In the genomic region with DNA sequence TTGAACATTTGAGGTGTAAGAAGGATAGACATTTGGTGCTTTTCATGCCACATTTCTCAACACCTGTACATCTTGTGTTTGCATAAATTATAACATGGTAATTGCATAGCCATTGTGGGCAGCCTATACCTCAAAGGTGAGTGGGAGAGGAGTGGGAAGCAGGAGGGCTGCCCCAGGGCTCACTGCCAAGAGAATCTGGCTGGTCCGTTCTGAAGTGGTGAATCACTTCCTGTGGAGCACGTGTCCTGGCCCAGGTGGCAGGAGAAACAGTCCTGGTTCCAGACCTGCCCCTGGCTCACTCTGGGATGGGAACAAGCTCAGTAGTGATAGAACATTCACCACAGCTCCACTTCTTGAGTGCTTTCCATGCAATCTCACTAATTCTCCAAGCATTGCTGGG, we compare ENCODE assay signal across 14 cellular contexts. TPM values are rescaled to one million over a fixed set of nuclear protein-coding genes. Genes with fewer than 3 reads are reported as not detected.
DNase-seq lines count a peak whose midpoint lies in the region; ATAC-seq, FAIRE-seq and TF ChIP-seq lines count a peak whose summit lies in the region.
"Had no signal": no experiment of that assay in that cellular context is flagged by ENCODE, and none has a peak within 500 bp of the region (broad histone marks: within the 10 kb centered on the region; RNA-seq: fewer than 3 reads in every experiment).

No MANE protein-coding gene starts in this region.

- no peak overlapping the region for H3K4me3 ChIP-seq in GM23248
- H3K4me3 ChIP-seq in keratinocyte (ENCODE audit: control insufficient read depth in 2 of 3, extremely low read depth in 1 of 3, insufficient read depth in 2 of 3, low read depth in 1 of 3, low read length in 3 of 3): no peak overlapping the region
- H3K4me3 ChIP-seq in sigmoid colon: no peak overlapping the region
- H3K4me3 ChIP-seq: SK-N-MC had no signal

- in situ Hi-C loops in GM23248 (cut with MboI): no loop called here

- dilution Hi-C loops in keratinocyte (cut with MboI; ENCODE audit: extremely low pct_ligation_motif_present, low sequenced_read_pairs): no loop called here

- H3K4me1 ChIP-seq in GM23248 (ENCODE audit: insufficient read depth) (peaks cover 10% of the 10 kb centered on the region), keratinocyte (ENCODE audit: control insufficient read depth, extremely low read depth, insufficient read depth, low read length) (peaks cover 20% of the 10 kb centered on the region), sigmoid colon (peaks cover 0 to 9% (median 0%) of the 10 kb centered on the region in 4 donors)

- H3K4me2 ChIP-seq in GM23248 (ENCODE audit: unreplicated experiment): no peak overlapping the region
- peak overlapping the region; percentile 53 for H3K4me2 ChIP-seq in keratinocyte (ENCODE audit: control insufficient read depth, extremely low read depth, insufficient read depth, low read depth, low read length)

- DNase-seq in NCI-H2196 (lab: John Stamatoyannopoulos, UW; ENCODE audit: unreplicated experiment): peak; percentile 17
- DNase-seq in NCI-H2196 treated with DMSO at 0.1 percent for 48 hours (lab: John Stamatoyannopoulos, UW; ENCODE audit: unreplicated experiment): no peak
- peak; percentile 26 for DNase-seq in GM23248
- DNase-seq in RCC 7860 (ENCODE audit: low spot score): peak; percentile 43
- no peak for DNase-seq in keratinocyte (ENCODE audit: low read depth, low spot score)
- DNase-seq in sigmoid colon: no peak
- no peak for DNase-seq in NOMO-1 treated with DMSO at 0.1 percent for 48 hours (lab: John Stamatoyannopoulos, UW; ENCODE audit: unreplicated experiment)
- DNase-seq: activated CD8-positive, alpha-beta memory T cell treated with anti-CD3 and anti-CD28 coated beads for 24 hours; anterior cingulate cortex; immature natural killer cell; NCI-H146 had no signal

- no peak overlapping the region for H3K27ac ChIP-seq in GM23248
- H3K27ac ChIP-seq in keratinocyte (ENCODE audit: control insufficient read depth, insufficient read depth, low read length): no peak overlapping the region
- H3K27ac ChIP-seq in sigmoid colon: no peak overlapping the region
- H3K27ac ChIP-seq: epithelial cell of prostate, SK-N-MC had no signal

- no peaks in the 10 kb centered on the region for H3K79me2 ChIP-seq in GM23248 (ENCODE audit: insufficient read depth)
- no peaks in the 10 kb centered on the region for H3K79me2 ChIP-seq in keratinocyte (ENCODE audit: control insufficient read depth, insufficient read depth, low read length)

- FAIRE-seq in RCC 7860 (lab: Jason Lieb, UNC): no peak
- peak; percentile 67 for FAIRE-seq in keratinocyte (lab: Jason Lieb, UNC)

- intact Hi-C loops in sigmoid colon (cut with DNase I): loop anchor here (10.0 kb wide), 1 partner anchor 550 kb away; no protein-coding TSS in a partner anchor

- no peak for ATAC-seq in GM19324 (IDR thresholded peaks at IDR 0.05; ENCODE audit: low FRiP score, unreplicated experiment)

- 5 to 6% methylated on average over 2 of the region's 2 CpGs for WGBS in GM23248 (ENCODE audit: low coverage in 1 of 2, low lambda C conversion rate in 2 of 2, missing lambda C conversion rate in 2 of 2), 2 experiments
- WGBS in sigmoid colon, 2 donors: 10 to 18% methylated on average over 2 of the region's 2 CpGs

- H3K9me2 ChIP-seq in GM23248 (ENCODE audit: insufficient read depth): no peaks in the 10 kb centered on the region

- TF ChIP-seq POLR2A in sigmoid colon (IDR thresholded peaks at IDR 0.05): no peak

- TF ChIP-seq EP300 in sigmoid colon (IDR thresholded peaks at IDR 0.05): no peak

- H2AFZ ChIP-seq in GM23248 (no peak overlapping the region), keratinocyte (ENCODE audit: control insufficient read depth, low read length) (no peak overlapping the region)

- H3K9me1 ChIP-seq in keratinocyte (ENCODE audit: control insufficient read depth, extremely low read depth, insufficient read depth, low read length): no peaks in the 10 kb centered on the region

- H3F3A ChIP-seq in GM23248 (ENCODE audit: insufficient read depth): no peaks in the 10 kb centered on the region

- no peak for TF ChIP-seq CTCF in keratinocyte (optimal IDR thresholded peaks at IDR 0.05 in 1 of 3, IDR thresholded peaks at IDR 0.05 in 1 of 3, conservative IDR thresholded peaks at IDR 0.05 in 1 of 3; ENCODE audit: extremely low read depth in 1 of 3, insufficient read depth in 2 of 3, low read length in 3 of 3)
- TF ChIP-seq CTCF in sigmoid colon (IDR thresholded peaks at IDR 0.05): no peak

- H3K27me3 ChIP-seq in GM23248 (replicated peaks; ENCODE audit: insufficient read depth): peaks cover 13% of the 10 kb centered on the region; the same call in 1 of the 2 replicates
- H3K27me3 ChIP-seq in keratinocyte (ENCODE audit: control insufficient read depth, extremely low read depth, insufficient read depth, low read length): no peaks in the 10 kb centered on the region
- no peaks in the 10 kb centered on the region for H3K27me3 ChIP-seq in sigmoid colon

- H3K9ac ChIP-seq in GM23248 (no peak overlapping the region), keratinocyte (ENCODE audit: control insufficient read depth, extremely low read depth, insufficient read depth, low read length) (no peak overlapping the region)

- no peaks in the 10 kb centered on the region for H4K20me1 ChIP-seq in GM23248 (ENCODE audit: insufficient read depth)
- H4K20me1 ChIP-seq in keratinocyte (ENCODE audit: control insufficient read depth, extremely low read depth, insufficient read depth, low read length): no peaks in the 10 kb centered on the region

- H3K9me3 ChIP-seq in GM23248 (ENCODE audit: low read depth) (no peaks in the 10 kb centered on the region), keratinocyte (ENCODE audit: control insufficient read depth, low read depth, low read length) (no peaks in the 10 kb centered on the region), sigmoid colon (no peaks in the 10 kb centered on the region)

- H3K36me3 ChIP-seq in GM23248 (ENCODE audit: low read depth): no peaks in the 10 kb centered on the region
- no peaks in the 10 kb centered on the region for H3K36me3 ChIP-seq in keratinocyte (ENCODE audit: control insufficient read depth in 2 of 2, extremely low read depth in 1 of 2, insufficient read depth in 2 of 2, low read length in 2 of 2)
- no peaks in the 10 kb centered on the region for H3K36me3 ChIP-seq in sigmoid colon

RNA-seq across cellular contexts. Expression of a gene that starts 11.6 kb away (rescaled TPM):
- 1.1 and 1.4 TPM in 2 replicates for total RNA-seq in GM23248 (2014; rRNA removed; shearing (Covaris generic))
- 0.98 and 1.4 TPM in 2 replicates for polyA plus RNA-seq in GM23248 (2016; fragmentation: Nextera tagmentation; extraction: Ambion mirVana)
- 0.02 TPM in 1 of 3 replicates, not detected in the others for polyA plus RNA-seq in keratinocyte
- polyA plus RNA-seq in keratinocyte (2011; ENCODE audit: low read depth): not detected
- 0.01 TPM in 1 of 2 replicates, not detected in the other for polyA plus RNA-seq in keratinocyte (2011; cell fraction: cytosol; rRNA removed)
- not detected in 2 replicates for polyA plus RNA-seq in keratinocyte (2011; cell fraction: nucleus; rRNA removed)
- polyA plus RNA-seq in keratinocyte (2012; ENCODE audit: low replicate concordance): not detected in 2 replicates
- not detected in 3 replicates for polyA minus RNA-seq in keratinocyte
- not detected for polyA minus RNA-seq in keratinocyte (2011; cell fraction: cytosol; rRNA and poly(A)+ RNA removed)
- polyA minus RNA-seq in keratinocyte (2011; cell fraction: nucleus; rRNA and poly(A)+ RNA removed): not detected in 2 replicates
- total RNA-seq in sigmoid colon: 10 to 100 TPM; 14.3 to 27.4 (median 20.2) TPM
- polyA plus RNA-seq in sigmoid colon: 1 to 10 TPM; 1.2 to 5.3 (median 3.5) TPM
- polyA plus RNA-seq: immature natural killer cell had no signal

RNA-seq across cellular contexts. Expression of a gene that starts 34.2 kb away (rescaled TPM):
- not detected in 2 replicates for total RNA-seq in GM23248 (2014; rRNA removed; shearing (Covaris generic))
- polyA plus RNA-seq in GM23248 (2016; fragmentation: Nextera tagmentation; extraction: Ambion mirVana): 0.18 TPM in 1 of 2 replicates, not detected in the other
- polyA plus RNA-seq in keratinocyte: 0.01 to 0.02 TPM in 2 of 3 replicates, not detected in the other
- polyA plus RNA-seq in keratinocyte (2011; ENCODE audit: low read depth): 0.15 TPM
- not detected in 2 replicates for polyA plus RNA-seq in keratinocyte (2011; cell fraction: cytosol; rRNA removed)
- 0.04 and 0.06 TPM in 2 replicates for polyA plus RNA-seq in keratinocyte (2011; cell fraction: nucleus; rRNA removed)
- polyA plus RNA-seq in keratinocyte (2012; ENCODE audit: low replicate concordance): 0.16 TPM in 1 of 2 replicates, not detected in the other
- polyA minus RNA-seq in keratinocyte: 0.49 TPM in 1 of 3 replicates, not detected in the others
- not detected for polyA minus RNA-seq in keratinocyte (2011; cell fraction: cytosol; rRNA and poly(A)+ RNA removed)
- polyA minus RNA-seq in keratinocyte (2011; cell fraction: nucleus; rRNA and poly(A)+ RNA removed): 0.21 TPM in 1 of 2 replicates, not detected in the other
- 10 to 100 TPM in 1 of 4 donors, 1 to 10 TPM in 3; 4.6 to 11.9 (median 7.2) TPM for total RNA-seq in sigmoid colon
- 1 to 10 TPM; 1.2 to 3.5 (median 3.1) TPM for polyA plus RNA-seq in sigmoid colon
- polyA plus RNA-seq: immature natural killer cell had no signal

Comparison
In these comparisons a context has a peak if more than half of its experiments do, and no peak if none do; other contexts are left out.
1. DNase-seq: peak in NCI-H2196 (single experiment), GM23248 (single experiment) and RCC 7860 (single experiment); none in NCI-H2196 treated with DMSO at 0.1 percent for 48 hours (single experiment), keratinocyte (single experiment), sigmoid colon (single experiment) and NOMO-1 treated with DMSO at 0.1 percent for 48 hours (single experiment).